In genomic region chr9:110808599-110808980, GRCh38 we compare ENCODE assay signal across 11 cellular contexts.
DNase-seq lines count a peak whose midpoint lies in the region; ATAC-seq and TF ChIP-seq lines count a peak whose summit lies in the region.
"Had no signal": no experiment of that assay in that cellular context is flagged by ENCODE, and none has a peak within 500 bp of the region (broad histone marks: within the 10 kb centered on the region; RNA-seq: fewer than 3 reads in every experiment).

No MANE protein-coding gene starts in this region.

- H3K4me1 Mint-ChIP-seq in endothelial cell (ENCODE audit: unreplicated experiment): peaks cover 3% of the 10 kb centered on the region

- H3K4me3 Mint-ChIP-seq in endothelial cell (ENCODE audit: unreplicated experiment): no peak overlapping the region

- no peak for TF ChIP-seq EP300 in gastroesophageal sphincter (IDR thresholded peaks at IDR 0.05)

- peak; percentile 93 for ATAC-seq in HG02759 (IDR thresholded peaks at IDR 0.05; ENCODE audit: unreplicated experiment)
- ATAC-seq in HG03520 (IDR thresholded peaks at IDR 0.05; ENCODE audit: unreplicated experiment): peak; percentile 88
- no peak for ATAC-seq in gastroesophageal sphincter

- H3K4me1 ChIP-seq in uterus (no peaks in the 10 kb centered on the region), gastroesophageal sphincter (no peaks in the 10 kb centered on the region)

- H3K36me3 ChIP-seq in uterus (no peaks in the 10 kb centered on the region), gastroesophageal sphincter (no peaks in the 10 kb centered on the region)

- no peak overlapping the region for H3K4me3 ChIP-seq in uterus
- no peak overlapping the region for H3K4me3 ChIP-seq in gastroesophageal sphincter
- H3K4me3 ChIP-seq: lung had no signal

- DNase-seq in A172 (ENCODE audit: low spot score): peak; percentile 27
- peak; percentile 12 for DNase-seq in GM19240 (ENCODE audit: insufficient read length, low spot score)
- DNase-seq in uterus: no peak
- DNase-seq in endothelial cell (ENCODE audit: low spot score): no peak
- DNase-seq in NCI-H526 (lab: John Stamatoyannopoulos, UW): no peak
- DNase-seq: caudate nucleus, NCI-H2107 had no signal

- TF ChIP-seq CTCF in uterus (IDR thresholded peaks at IDR 0.05) (no peak), gastroesophageal sphincter (IDR thresholded peaks at IDR 0.05) (no peak), endothelial cell (IDR thresholded peaks at IDR 0.05; ENCODE audit: unreplicated experiment) (no peak)

- no peaks in the 10 kb centered on the region for H3K9me3 Mint-ChIP-seq in endothelial cell (ENCODE audit: unreplicated experiment)

- H3K36me3 Mint-ChIP-seq in endothelial cell (ENCODE audit: low read depth, unreplicated experiment): no peaks in the 10 kb centered on the region

- H3K9me3 ChIP-seq in uterus (no peaks in the 10 kb centered on the region), gastroesophageal sphincter (no peaks in the 10 kb centered on the region)

- H3K27ac Mint-ChIP-seq in endothelial cell (ENCODE audit: unreplicated experiment): no peak overlapping the region

- intact Hi-C loops in uterus (cut with DNase I; ENCODE audit: low total_unique reads): no loop called here

- H3K27me3 ChIP-seq in uterus (no peaks in the 10 kb centered on the region), gastroesophageal sphincter (peaks cover 8% of the 10 kb centered on the region)

- H3K27ac ChIP-seq in uterus: no peak overlapping the region
- H3K27ac ChIP-seq in gastroesophageal sphincter: no peak overlapping the region

- WGBS in gastroesophageal sphincter (ENCODE audit: low coverage in 1 of 2), 2 donors: 79 to 88% methylated on average over 4 of the region's 4 CpGs

- no peak for TF ChIP-seq POLR2A in uterus (IDR thresholded peaks at IDR 0.05)
- no peak for TF ChIP-seq POLR2A in gastroesophageal sphincter (IDR thresholded peaks at IDR 0.05)

- no peaks in the 10 kb centered on the region for H3K27me3 Mint-ChIP-seq in endothelial cell (ENCODE audit: unreplicated experiment)

Comparison
In these comparisons a context has a peak if more than half of its experiments do, and no peak if none do; other contexts are left out.
1. DNase-seq: peak in A172 (single experiment) and GM19240 (single experiment); none in uterus (0 of 2), endothelial cell (single experiment) and NCI-H526 (0 of 2).